ENCODE assay signal across 8 cellular contexts in the genomic region with DNA sequence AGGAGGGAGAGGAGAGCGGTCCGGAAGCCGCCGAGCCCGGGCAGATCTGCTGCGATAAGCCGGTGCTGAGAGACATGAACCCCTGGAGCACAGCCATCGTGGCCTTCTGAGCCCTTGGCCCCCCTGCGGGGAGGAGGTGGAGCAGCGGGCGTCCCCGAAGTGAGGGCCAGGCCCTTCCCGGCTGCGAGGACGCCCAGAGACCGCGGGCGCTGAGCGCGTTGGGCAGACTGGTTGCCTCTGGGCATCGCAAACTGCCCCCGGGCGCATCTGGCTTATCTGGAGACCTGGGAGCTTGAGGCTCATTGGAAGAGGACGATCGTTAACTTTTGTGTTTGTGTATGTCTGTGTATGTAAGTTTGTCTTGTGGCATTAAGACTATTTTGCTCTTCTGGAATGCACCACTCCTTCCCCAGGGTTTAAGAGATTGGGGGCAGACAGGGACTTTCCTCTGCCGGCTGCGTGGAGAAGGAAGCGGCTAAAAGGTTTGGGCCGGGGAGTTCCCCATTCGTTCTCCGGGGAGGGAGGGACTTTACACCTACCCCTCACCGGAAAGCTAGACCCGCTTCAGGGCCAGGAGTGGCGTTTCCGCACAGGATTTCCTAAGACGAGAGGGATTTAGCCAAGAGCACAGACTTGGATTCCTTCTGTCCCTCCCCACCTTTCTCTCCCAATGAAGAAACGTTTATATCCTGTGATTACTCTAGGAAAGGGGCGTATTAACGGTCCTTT. TPM values are rescaled to one million over a fixed set of nuclear protein-coding genes. Genes with fewer than 3 reads are reported as not detected.
DNase-seq lines count a peak whose midpoint lies in the region; ATAC-seq and TF ChIP-seq lines count a peak whose summit lies in the region.

No MANE protein-coding gene starts in this region.

- H3K27me3 Mint-ChIP-seq in T-helper 17 cell = no peaks in the 10 kb centered on the region

- H3K9ac ChIP-seq in iPS-18a (ENCODE audit: low read length) = peak overlapping the region; percentile 26
- peak overlapping the region; percentile 83 to 96 (median 92) for H3K9ac ChIP-seq in skeletal muscle tissue (ENCODE audit: low read depth in 1 of 3, low read length in 3 of 3)

- H3K27ac ChIP-seq in ascending aorta (peak overlapping the region; percentile 94 to 97), iPS-18a (ENCODE audit: low read length) (no peak overlapping the region), skeletal muscle tissue (ENCODE audit: low read depth, low read length) (peak overlapping the region; percentile 92)

- H3K4me1 ChIP-seq in ascending aorta = peaks cover 7 to 26% of the 10 kb centered on the region in 2 donors
- H3K4me1 ChIP-seq in iPS-18a (ENCODE audit: control insufficient read depth, low read depth, low read length) = peaks cover 23% of the 10 kb centered on the region
- H3K4me1 ChIP-seq in skeletal muscle tissue (ENCODE audit: control insufficient read depth in 3 of 3, insufficient read depth in 3 of 3, low read length in 3 of 3) = peaks cover 30 to 38% (median 32%) of the 10 kb centered on the region in 3 donors

- H3K4me1 Mint-ChIP-seq in T-helper 17 cell = peaks cover 37% of the 10 kb centered on the region

- peak overlapping the region; percentile 99 for H3K27ac Mint-ChIP-seq in T-helper 17 cell

- H3K4me3 ChIP-seq in LNCaP clone FGC (ENCODE audit: low read depth, low read length) = peak overlapping the region; percentile 73
- H3K4me3 ChIP-seq in ascending aorta = peak overlapping the region; percentile 89 to 97
- peak overlapping the region; percentile 78 for H3K4me3 ChIP-seq in iPS-18a (ENCODE audit: low read length)
- peak overlapping the region; percentile 75 to 98 (median 96) for H3K4me3 ChIP-seq in skeletal muscle tissue (ENCODE audit: low read length in 3 of 3)

- peak; percentile 40 for DNase-seq in DMS114 treated with DMSO at 0.1 percent for 48 hours (lab: John Stamatoyannopoulos, UW; ENCODE audit: unreplicated experiment)
- no peak for DNase-seq in LNCaP clone FGC (ENCODE audit: low read depth)
- peak; percentile 69 to 78 (median 78) for DNase-seq in T-helper 17 cell
- peak in 1 of 2 donors; percentile 89 for DNase-seq in ascending aorta (ENCODE audit: low spot score in 2 of 2)
- no peak for DNase-seq in 8988T

- H3K27me3 ChIP-seq in ascending aorta (no peaks in the 10 kb centered on the region), iPS-18a (ENCODE audit: control insufficient read depth, insufficient read depth, low read length) (peaks cover 36% of the 10 kb centered on the region), skeletal muscle tissue (ENCODE audit: control insufficient read depth in 3 of 3, insufficient read depth in 3 of 3, low read length in 3 of 3) (no peaks in the 10 kb centered on the region)

- H3K4me3 Mint-ChIP-seq in T-helper 17 cell = peak overlapping the region; percentile 96

- peak; percentile 24 for ATAC-seq in GM21576 (IDR thresholded peaks at IDR 0.05; ENCODE audit: unreplicated experiment)
- peak; percentile 78 for ATAC-seq in T-helper 17 cell

- H3K36me3 ChIP-seq in ascending aorta = no peaks in the 10 kb centered on the region
- H3K36me3 ChIP-seq in iPS-18a (ENCODE audit: control insufficient read depth, low read depth, low read length) = no peaks in the 10 kb centered on the region
- peaks cover 0 to 2% (median 0%) of the 10 kb centered on the region in 3 donors for H3K36me3 ChIP-seq in skeletal muscle tissue (ENCODE audit: control insufficient read depth in 3 of 3, insufficient read depth in 3 of 3, low read length in 3 of 3)

- peaks cover 13% of the 10 kb centered on the region for H3K36me3 Mint-ChIP-seq in T-helper 17 cell (ENCODE audit: low read depth)

- intact Hi-C loops in ascending aorta (cut with DNase I) = loop anchor here (1.0 to 5.0 kb wide), 6 partner anchors 52 to 938 kb away; a partner anchor contains a TSS

- TF ChIP-seq CTCF in LNCaP clone FGC (IDR thresholded peaks at IDR 0.05; ENCODE audit: control insufficient read depth, extremely low read depth, insufficient read depth) (no peak), ascending aorta (IDR thresholded peaks at IDR 0.05) (no peak)

- H3K9me3 ChIP-seq in T-helper 17 cell (ENCODE audit: control insufficient read depth, low read length, poor library complexity, severe bottlenecking) (no peaks in the 10 kb centered on the region), ascending aorta (no peaks in the 10 kb centered on the region), iPS-18a (ENCODE audit: control insufficient read depth, low read depth, low read length) (no peaks in the 10 kb centered on the region), skeletal muscle tissue (ENCODE audit: control insufficient read depth in 3 of 3, low read length in 3 of 3) (no peaks in the 10 kb centered on the region)

RNA-seq across cellular contexts. Expression of a gene that starts 1.4 kb away (rescaled TPM):
- total RNA-seq in T-helper 17 cell (100 to 1,000 TPM; 123 to 145 TPM), ascending aorta (47.9 TPM), skeletal muscle tissue (11.0 TPM)

RNA-seq across cellular contexts. Expression of a gene that starts 56.2 kb away (rescaled TPM):
- 10 to 100 TPM; 18.3 to 20.8 TPM for total RNA-seq in T-helper 17 cell
- total RNA-seq in ascending aorta = 19.2 TPM
- total RNA-seq in skeletal muscle tissue = 2.6 TPM

Comparison
In these comparisons a context has a peak if more than half of its experiments do, and no peak if none do; other contexts are left out.
1. DNase-seq: peak in DMS114 treated with DMSO at 0.1 percent for 48 hours (single experiment) and T-helper 17 cell (3 of 3); none in LNCaP clone FGC (single experiment) and 8988T (single experiment).
2. Peak in every context shown above with its lines, with median percentiles within 50 percentile points of each other: H3K4me3 ChIP-seq.